ENCODE assay signal across 1 cellular context in the genomic region with DNA sequence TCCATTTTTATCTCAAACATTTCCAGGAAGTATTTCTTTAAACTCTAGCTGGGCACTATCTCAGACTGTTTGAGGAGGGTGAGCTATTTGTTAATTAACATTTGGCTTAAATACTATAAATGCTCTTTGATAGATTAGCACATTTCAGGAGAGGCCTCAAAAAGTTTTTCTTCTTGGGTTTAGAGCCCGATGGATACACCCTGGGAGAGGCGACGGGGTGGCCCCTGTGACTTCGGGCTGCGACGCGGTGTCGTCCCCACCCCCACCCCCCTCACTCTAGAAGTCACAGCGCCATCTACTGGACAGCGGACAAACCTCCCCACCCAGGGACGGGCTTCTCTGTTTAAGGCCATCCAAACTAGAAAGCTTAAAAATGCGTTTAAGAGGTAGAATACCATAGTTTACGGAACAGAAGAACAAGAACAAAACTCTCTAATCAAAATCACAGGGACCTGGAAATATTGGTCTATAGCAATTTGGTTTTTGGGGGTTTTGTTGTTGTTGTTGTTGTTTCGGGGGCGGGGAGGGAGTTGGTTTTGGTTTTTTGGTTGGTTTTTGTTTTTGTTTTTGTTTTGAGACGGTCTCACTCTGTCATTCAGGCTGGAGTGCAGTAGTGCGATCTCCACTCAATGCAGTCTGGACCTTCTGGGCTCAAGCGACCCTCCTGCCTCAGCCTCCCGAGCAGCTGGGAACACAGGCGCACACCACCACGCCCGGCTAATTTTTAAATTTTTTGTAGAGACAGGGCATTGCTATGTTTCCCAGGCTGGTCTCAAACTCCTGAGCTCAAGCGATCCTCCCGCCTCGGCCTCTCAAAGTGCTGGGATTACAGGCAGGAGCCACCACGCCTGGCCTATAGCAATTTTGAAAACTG.
TF ChIP-seq lines count a peak whose summit lies in the region.

No MANE protein-coding gene starts in this region.

TF ChIP-seq in HepG2, 621 proteins besides CTCF, POLR2A, EP300 and RAD21 (continued from another document):
- TF ChIP-seq, protein P1, sequence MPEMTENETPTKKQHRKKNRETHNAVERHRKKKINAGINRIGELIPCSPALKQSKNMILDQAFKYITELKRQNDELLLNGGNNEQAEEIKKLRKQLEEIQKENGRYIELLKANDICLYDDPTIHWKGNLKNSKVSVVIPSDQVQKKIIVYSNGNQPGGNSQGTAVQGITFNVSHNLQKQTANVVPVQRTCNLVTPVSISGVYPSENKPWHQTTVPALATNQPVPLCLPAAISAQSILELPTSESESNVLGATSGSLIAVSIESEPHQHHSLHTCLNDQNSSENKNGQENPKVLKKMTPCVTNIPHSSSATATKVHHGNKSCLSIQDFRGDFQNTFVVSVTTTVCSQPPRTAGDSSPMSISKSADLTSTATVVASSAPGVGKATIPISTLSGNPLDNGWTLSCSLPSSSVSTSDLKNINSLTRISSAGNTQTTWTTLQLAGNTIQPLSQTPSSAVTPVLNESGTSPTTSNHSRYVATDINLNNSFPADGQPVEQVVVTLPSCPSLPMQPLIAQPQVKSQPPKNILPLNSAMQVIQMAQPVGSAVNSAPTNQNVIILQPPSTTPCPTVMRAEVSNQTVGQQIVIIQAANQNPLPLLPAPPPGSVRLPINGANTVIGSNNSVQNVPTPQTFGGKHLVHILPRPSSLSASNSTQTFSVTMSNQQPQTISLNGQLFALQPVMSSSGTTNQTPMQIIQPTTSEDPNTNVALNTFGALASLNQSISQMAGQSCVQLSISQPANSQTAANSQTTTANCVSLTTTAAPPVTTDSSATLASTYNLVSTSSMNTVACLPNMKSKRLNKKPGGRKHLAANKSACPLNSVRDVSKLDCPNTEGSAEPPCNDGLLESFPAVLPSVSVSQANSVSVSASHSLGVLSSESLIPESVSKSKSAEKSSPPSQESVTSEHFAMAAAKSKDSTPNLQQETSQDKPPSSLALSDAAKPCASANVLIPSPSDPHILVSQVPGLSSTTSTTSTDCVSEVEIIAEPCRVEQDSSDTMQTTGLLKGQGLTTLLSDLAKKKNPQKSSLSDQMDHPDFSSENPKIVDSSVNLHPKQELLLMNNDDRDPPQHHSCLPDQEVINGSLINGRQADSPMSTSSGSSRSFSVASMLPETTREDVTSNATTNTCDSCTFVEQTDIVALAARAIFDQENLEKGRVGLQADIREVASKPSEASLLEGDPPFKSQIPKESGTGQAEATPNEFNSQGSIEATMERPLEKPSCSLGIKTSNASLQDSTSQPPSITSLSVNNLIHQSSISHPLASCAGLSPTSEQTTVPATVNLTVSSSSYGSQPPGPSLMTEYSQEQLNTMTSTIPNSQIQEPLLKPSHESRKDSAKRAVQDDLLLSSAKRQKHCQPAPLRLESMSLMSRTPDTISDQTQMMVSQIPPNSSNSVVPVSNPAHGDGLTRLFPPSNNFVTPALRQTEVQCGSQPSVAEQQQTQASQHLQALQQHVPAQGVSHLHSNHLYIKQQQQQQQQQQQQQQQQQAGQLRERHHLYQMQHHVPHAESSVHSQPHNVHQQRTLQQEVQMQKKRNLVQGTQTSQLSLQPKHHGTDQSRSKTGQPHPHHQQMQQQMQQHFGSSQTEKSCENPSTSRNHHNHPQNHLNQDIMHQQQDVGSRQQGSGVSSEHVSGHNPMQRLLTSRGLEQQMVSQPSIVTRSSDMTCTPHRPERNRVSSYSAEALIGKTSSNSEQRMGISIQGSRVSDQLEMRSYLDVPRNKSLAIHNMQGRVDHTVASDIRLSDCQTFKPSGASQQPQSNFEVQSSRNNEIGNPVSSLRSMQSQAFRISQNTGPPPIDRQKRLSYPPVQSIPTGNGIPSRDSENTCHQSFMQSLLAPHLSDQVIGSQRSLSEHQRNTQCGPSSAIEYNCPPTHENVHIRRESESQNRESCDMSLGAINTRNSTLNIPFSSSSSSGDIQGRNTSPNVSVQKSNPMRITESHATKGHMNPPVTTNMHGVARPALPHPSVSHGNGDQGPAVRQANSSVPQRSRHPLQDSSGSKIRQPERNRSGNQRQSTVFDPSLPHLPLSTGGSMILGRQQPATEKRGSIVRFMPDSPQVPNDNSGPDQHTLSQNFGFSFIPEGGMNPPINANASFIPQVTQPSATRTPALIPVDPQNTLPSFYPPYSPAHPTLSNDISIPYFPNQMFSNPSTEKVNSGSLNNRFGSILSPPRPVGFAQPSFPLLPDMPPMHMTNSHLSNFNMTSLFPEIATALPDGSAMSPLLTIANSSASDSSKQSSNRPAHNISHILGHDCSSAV (CRISPR knock-in tag; IDR thresholded peaks at IDR 0.05; ENCODE audit: borderline replicate concordance): no peak
- TF ChIP-seq GABPB1 (CRISPR knock-in tag; IDR thresholded peaks at IDR 0.05) (0 out of 2 replicates have a peak, but pooled peaks have one; percentile 15), XRCC5 (optimal IDR thresholded peaks at IDR 0.05; ENCODE audit: low read length) (peak; percentile 80), ZNF891 (CRISPR knock-in tag; IDR thresholded peaks at IDR 0.05) (no peak), ZNF501 (CRISPR knock-in tag; IDR thresholded peaks at IDR 0.05) (0 out of 2 replicates have a peak, but pooled peaks have one; percentile 24), NFKBIZ (CRISPR knock-in tag; IDR thresholded peaks at IDR 0.05) (no peak), ASH2L (IDR thresholded peaks at IDR 0.05; ENCODE audit: insufficient read length, low read depth, low read length) (peak; percentile 36), EZH2 (conservative IDR thresholded peaks at IDR 0.05; ENCODE audit: low read depth, low read length) (peak; percentile 70; the same call in 1 of the 2 replicates), CHD2 (IDR thresholded peaks at IDR 0.05; ENCODE audit: low read depth, low read length) (peak; percentile 48; the same call in 1 of the 2 replicates), SMC3 (IDR thresholded peaks at IDR 0.05; ENCODE audit: low read length) (peak; percentile 81), PRPF4 (IDR thresholded peaks at IDR 0.05; ENCODE audit: low read depth, low read length, poor library complexity, severe bottlenecking) (peak; percentile 83), MAZ (IDR thresholded peaks at IDR 0.05; ENCODE audit: borderline replicate concordance, low read depth, low read length) (peak; percentile 67; the same call in 1 of the 2 replicates), MAZ (CRISPR knock-in tag; IDR thresholded peaks at IDR 0.05; ENCODE audit: low read depth) (no peak)
- TF ChIP-seq, protein P2, sequence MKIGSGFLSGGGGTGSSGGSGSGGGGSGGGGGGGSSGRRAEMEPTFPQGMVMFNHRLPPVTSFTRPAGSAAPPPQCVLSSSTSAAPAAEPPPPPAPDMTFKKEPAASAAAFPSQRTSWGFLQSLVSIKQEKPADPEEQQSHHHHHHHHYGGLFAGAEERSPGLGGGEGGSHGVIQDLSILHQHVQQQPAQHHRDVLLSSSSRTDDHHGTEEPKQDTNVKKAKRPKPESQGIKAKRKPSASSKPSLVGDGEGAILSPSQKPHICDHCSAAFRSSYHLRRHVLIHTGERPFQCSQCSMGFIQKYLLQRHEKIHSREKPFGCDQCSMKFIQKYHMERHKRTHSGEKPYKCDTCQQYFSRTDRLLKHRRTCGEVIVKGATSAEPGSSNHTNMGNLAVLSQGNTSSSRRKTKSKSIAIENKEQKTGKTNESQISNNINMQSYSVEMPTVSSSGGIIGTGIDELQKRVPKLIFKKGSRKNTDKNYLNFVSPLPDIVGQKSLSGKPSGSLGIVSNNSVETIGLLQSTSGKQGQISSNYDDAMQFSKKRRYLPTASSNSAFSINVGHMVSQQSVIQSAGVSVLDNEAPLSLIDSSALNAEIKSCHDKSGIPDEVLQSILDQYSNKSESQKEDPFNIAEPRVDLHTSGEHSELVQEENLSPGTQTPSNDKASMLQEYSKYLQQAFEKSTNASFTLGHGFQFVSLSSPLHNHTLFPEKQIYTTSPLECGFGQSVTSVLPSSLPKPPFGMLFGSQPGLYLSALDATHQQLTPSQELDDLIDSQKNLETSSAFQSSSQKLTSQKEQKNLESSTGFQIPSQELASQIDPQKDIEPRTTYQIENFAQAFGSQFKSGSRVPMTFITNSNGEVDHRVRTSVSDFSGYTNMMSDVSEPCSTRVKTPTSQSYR (CRISPR knock-in tag; IDR thresholded peaks at IDR 0.05; ENCODE audit: borderline replicate concordance): peak; percentile 88
- TF ChIP-seq, protein P3, sequence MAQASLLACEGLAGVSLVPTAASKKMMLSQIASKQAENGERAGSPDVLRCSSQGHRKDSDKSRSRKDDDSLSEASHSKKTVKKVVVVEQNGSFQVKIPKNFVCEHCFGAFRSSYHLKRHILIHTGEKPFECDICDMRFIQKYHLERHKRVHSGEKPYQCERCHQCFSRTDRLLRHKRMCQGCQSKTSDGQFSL (CRISPR knock-in tag; IDR thresholded peaks at IDR 0.05): peak; percentile 56; the same call in 1 of the 2 replicates
- TF ChIP-seq, protein P4, sequence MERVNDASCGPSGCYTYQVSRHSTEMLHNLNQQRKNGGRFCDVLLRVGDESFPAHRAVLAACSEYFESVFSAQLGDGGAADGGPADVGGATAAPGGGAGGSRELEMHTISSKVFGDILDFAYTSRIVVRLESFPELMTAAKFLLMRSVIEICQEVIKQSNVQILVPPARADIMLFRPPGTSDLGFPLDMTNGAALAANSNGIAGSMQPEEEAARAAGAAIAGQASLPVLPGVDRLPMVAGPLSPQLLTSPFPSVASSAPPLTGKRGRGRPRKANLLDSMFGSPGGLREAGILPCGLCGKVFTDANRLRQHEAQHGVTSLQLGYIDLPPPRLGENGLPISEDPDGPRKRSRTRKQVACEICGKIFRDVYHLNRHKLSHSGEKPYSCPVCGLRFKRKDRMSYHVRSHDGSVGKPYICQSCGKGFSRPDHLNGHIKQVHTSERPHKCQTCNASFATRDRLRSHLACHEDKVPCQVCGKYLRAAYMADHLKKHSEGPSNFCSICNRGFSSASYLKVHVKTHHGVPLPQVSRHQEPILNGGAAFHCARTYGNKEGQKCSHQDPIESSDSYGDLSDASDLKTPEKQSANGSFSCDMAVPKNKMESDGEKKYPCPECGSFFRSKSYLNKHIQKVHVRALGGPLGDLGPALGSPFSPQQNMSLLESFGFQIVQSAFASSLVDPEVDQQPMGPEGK (CRISPR knock-in tag; IDR thresholded peaks at IDR 0.05): peak; percentile 71
